In the genomic region with DNA sequence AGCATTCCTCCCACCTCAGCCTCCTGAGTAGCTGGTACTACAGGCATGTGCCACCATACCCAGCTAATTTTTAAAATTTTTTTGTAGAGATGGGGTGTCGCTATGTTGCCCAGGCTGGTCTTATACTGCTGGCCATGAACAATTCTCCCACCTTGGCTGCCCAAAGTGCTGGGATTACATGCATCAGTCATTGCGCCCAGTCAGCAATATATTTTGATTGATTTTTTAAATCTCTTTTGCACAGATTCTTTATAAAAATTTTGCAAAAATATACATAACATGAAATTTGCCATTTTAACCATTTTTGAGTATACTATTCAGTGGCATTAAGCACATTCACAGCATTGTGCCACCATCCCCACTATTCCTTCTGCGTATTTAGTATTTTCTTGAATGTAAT, we compare ENCODE assay signal across 8 cellular contexts.
"Had no signal": no experiment of that assay in that cellular context is flagged by ENCODE, and none has a peak within 500 bp of the region (broad histone marks: within the 10 kb centered on the region; RNA-seq: fewer than 3 reads in every experiment).

No MANE protein-coding gene starts in this region.

- H2AFZ ChIP-seq: GM23338 had no signal

- H3K36me3 ChIP-seq: HAP-1 had no signal

- H3K27ac ChIP-seq: HL-60 had no signal

- H3K4me2 ChIP-seq: GM23338 had no signal

- H3K4me3 ChIP-seq: GM23338, HAP-1 had no signal

- H3K4me1 ChIP-seq: HAP-1 had no signal

- ATAC-seq: GM23338, HCT116 had no signal

- DNase-seq: H7, HFFc6, Kasumi-1, KG1 had no signal
